ENCODE assay signal across 10 cellular contexts in the genomic region with DNA sequence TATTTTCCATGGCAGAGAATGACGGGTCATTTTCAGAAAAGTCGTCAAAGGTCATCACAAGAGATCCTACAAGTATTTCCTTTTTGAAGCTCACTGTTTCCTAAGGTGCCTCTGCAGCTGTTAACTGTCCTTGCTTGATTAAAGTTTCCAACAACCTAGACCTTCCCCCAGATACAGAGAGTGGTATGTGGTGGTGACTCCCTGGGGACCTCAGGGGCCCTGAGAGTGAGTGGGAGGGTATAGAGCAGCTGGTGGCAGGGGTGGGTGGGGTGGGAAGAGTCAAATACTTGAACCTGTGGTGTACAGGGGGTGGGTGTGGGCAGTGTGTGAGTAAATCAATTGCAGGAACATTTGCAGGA.
DNase-seq lines count a peak whose midpoint lies in the region; ATAC-seq and TF ChIP-seq lines count a peak whose summit lies in the region.
"Had no signal": no experiment of that assay in that cellular context is flagged by ENCODE, and none has a peak within 500 bp of the region (broad histone marks: within the 10 kb centered on the region; RNA-seq: fewer than 3 reads in every experiment).

No MANE protein-coding gene starts in this region.

- H3K27me3 ChIP-seq in DOHH2 (ENCODE audit: control insufficient read depth, low read length) = no peaks in the 10 kb centered on the region
- H3K27me3 ChIP-seq: ovary, suprapubic skin had no signal

- H3K36me3 Mint-ChIP-seq in activated naive CD4-positive, alpha-beta T cell treated with anti-CD3 and anti-CD28 coated beads, Interleukin-2, amount 50 U/mL, for 24 hours = no peaks in the 10 kb centered on the region

- peak overlapping the region; percentile 55 for H3K27ac Mint-ChIP-seq in activated naive CD4-positive, alpha-beta T cell treated with anti-CD3 and anti-CD28 coated beads, Interleukin-2, amount 50 U/mL, for 24 hours

- POLR2A ChIA-PET in HEK293T (lab: Yijun Ruan, JAX) (interaction anchor here (0.7 kb wide), 1 partner anchor 8 kb away, joined by 3 read pairs; no protein-coding TSS in a partner anchor), RWPE1 (lab: Yijun Ruan, JAX; ENCODE audit: low non-redundant PET) (no interaction called here)

- H3K9me3 Mint-ChIP-seq in activated naive CD4-positive, alpha-beta T cell treated with anti-CD3 and anti-CD28 coated beads, Interleukin-2, amount 50 U/mL, for 24 hours = no peaks in the 10 kb centered on the region

- H3K27me3 Mint-ChIP-seq in activated naive CD4-positive, alpha-beta T cell treated with anti-CD3 and anti-CD28 coated beads, Interleukin-2, amount 50 U/mL, for 24 hours = no peaks in the 10 kb centered on the region

- ATAC-seq in GM19463 (IDR thresholded peaks at IDR 0.05; ENCODE audit: unreplicated experiment) (peak; percentile 67), HG03342 (IDR thresholded peaks at IDR 0.05; ENCODE audit: unreplicated experiment) (peak; percentile 51)

- H3K36me3 ChIP-seq in DOHH2 (ENCODE audit: control insufficient read depth, low read length) = 0 out of 2 replicates have a peak, but pooled peaks cover 5% of the 10 kb centered on the region
- H3K36me3 ChIP-seq: ovary, suprapubic skin had no signal

- no peaks in the 10 kb centered on the region for H3K79me2 ChIP-seq in DOHH2 (ENCODE audit: control insufficient read depth, low read length)

- H3K4me3 ChIP-seq in DOHH2 (ENCODE audit: low read length) = peak overlapping the region; percentile 72
- H3K4me3 ChIP-seq: ovary, suprapubic skin had no signal

- H3K27ac ChIP-seq in DOHH2 (ENCODE audit: low read depth, low read length) (peak overlapping the region; percentile 76), RWPE1 (no peak overlapping the region)
- H3K27ac ChIP-seq: ovary, suprapubic skin had no signal

- no peak for TF ChIP-seq CTCF in DOHH2 (IDR thresholded peaks at IDR 0.05; ENCODE audit: low read depth, low read length, poor library complexity, severe bottlenecking)
- no peak for TF ChIP-seq CTCF in RWPE1 (conservative IDR thresholded peaks at IDR 0.05; ENCODE audit: low read depth)

- CTCF ChIA-PET in HEK293T (lab: Yijun Ruan, JAX) = no interaction called here
- CTCF ChIA-PET in RWPE1 (lab: Yijun Ruan, JAX) = interaction anchor here (0.5 to 1.4 kb wide), 3 partner anchors 9 to 32 kb away, joined by 3 to 5 read pairs (median 4); no protein-coding TSS in a partner anchor

- H3K4me3 Mint-ChIP-seq in activated naive CD4-positive, alpha-beta T cell treated with anti-CD3 and anti-CD28 coated beads, Interleukin-2, amount 50 U/mL, for 24 hours = no peak overlapping the region

- H3K4me2 ChIP-seq in DOHH2 (ENCODE audit: low read length) = peak overlapping the region; percentile 99

- DNase-seq in HEK293T (ENCODE audit: extremely low spot score) (no peak), RWPE1 (ENCODE audit: low spot score) (no peak), NOMO-1 treated with DMSO at 0.1 percent for 48 hours (lab: John Stamatoyannopoulos, UW; ENCODE audit: unreplicated experiment) (no peak), erythroblast (lab: John Stamatoyannopoulos, UW) (no peak)
- DNase-seq: ovary had no signal

- TF ChIP-seq POLR2A in erythroblast (IDR thresholded peaks at IDR 0.05; ENCODE audit: low read length) = no peak

- H4K20me1 ChIP-seq in DOHH2 (ENCODE audit: control insufficient read depth, insufficient read depth, low read depth, low read length) = no peaks in the 10 kb centered on the region

- H3K4me1 Mint-ChIP-seq in activated naive CD4-positive, alpha-beta T cell treated with anti-CD3 and anti-CD28 coated beads, Interleukin-2, amount 50 U/mL, for 24 hours = peaks cover 44% of the 10 kb centered on the region

- peaks cover 63% of the 10 kb centered on the region for H3K4me1 ChIP-seq in DOHH2 (ENCODE audit: control insufficient read depth, low read length)

- no peaks in the 10 kb centered on the region for H3K9me2 ChIP-seq in DOHH2 (replicated peaks; ENCODE audit: control insufficient read depth, low read length)

- H3K9me3 ChIP-seq in DOHH2 (ENCODE audit: control insufficient read depth, insufficient read depth, low read length) = no peaks in the 10 kb centered on the region
- H3K9me3 ChIP-seq: ovary, suprapubic skin had no signal

- H3F3A ChIP-seq in DOHH2 (ENCODE audit: control insufficient read depth, insufficient read depth) = peaks cover 44% of the 10 kb centered on the region

TF ChIP-seq in HEK293T, 16 proteins besides CTCF, POLR2A, EP300 and RAD21:
- TF ChIP-seq L3MBTL2 (conservative IDR thresholded peaks at IDR 0.05) (no peak), SUZ12 (IDR thresholded peaks at IDR 0.05) (no peak), ELF4 (IDR thresholded peaks at IDR 0.05) (no peak), ZNF384 (IDR thresholded peaks at IDR 0.05) (no peak), ARNT (IDR thresholded peaks at IDR 0.05) (no peak), FOXK2 (IDR thresholded peaks at IDR 0.05) (no peak), LEF1 (IDR thresholded peaks at IDR 0.05; ENCODE audit: borderline replicate concordance) (no peak), CTBP1 (IDR thresholded peaks at IDR 0.05; ENCODE audit: borderline replicate concordance) (no peak), PKNOX1 (IDR thresholded peaks at IDR 0.05) (no peak), SP1 (IDR thresholded peaks at IDR 0.05) (no peak), BHLHE40 (IDR thresholded peaks at IDR 0.05; ENCODE audit: borderline replicate concordance) (no peak), NFRKB (IDR thresholded peaks at IDR 0.05) (no peak), HDGF (IDR thresholded peaks at IDR 0.05; ENCODE audit: borderline replicate concordance) (no peak), FOXM1 (IDR thresholded peaks at IDR 0.05; ENCODE audit: borderline replicate concordance) (no peak)
